Comparison of ENCODE assay signal across 8 cellular contexts in the genomic region with DNA sequence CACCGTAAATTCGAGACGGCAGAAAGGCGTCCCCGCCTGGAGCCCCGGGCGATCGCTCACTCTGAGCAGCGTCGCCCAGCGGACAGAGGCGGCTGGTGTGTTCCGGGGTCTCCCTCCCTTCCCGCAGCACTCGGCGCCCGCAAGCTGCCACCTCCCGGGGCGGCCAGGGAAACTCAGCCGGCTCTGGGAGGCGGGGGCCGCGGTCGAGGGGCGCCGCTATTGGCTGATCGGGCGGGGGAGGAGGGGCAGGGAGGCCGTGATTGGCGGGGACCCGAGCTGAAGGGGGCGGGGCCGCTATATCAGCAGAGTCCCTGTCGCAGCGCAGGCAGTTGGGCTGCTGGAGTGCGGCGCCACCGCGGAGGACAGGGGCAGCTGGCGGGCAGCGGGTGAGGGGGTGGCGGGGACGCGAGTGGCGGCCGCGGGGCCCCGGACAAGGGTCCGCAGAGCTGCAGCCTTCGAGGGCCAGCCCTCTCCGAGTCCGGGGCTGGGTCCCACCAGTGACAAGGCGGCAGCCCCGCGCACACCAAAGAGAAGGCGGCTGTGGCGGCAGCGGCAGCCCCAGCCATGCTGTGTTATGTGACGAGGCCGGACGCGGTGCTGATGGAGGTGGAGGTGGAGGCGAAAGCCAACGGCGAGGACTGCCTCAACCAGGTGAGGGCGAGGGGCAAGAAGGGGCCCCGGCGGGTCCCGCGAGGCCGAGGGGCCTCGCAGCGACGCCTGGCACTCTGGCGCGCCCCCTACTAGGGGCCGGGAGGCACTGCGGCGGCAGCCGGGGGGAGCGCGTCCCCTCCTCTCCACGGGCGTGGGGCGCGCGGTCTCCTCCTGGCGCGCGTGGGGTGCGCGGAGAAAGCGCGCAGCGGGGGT. TPM values are rescaled to one million over a fixed set of nuclear protein-coding genes. Genes with fewer than 3 reads are reported as not detected.
DNase-seq lines count a peak whose midpoint lies in the region; ATAC-seq lines count a peak whose summit lies in the region.

Gene MYLIP (plus strand): TSS at position 328 of the 864 bp plus-strand sequence. CDS start 237 bp downstream, at position 565.

- ATAC-seq in GM19372 (IDR thresholded peaks at IDR 0.05; ENCODE audit: low read depth, unreplicated experiment) (peak; percentile 68), HG03521 (IDR thresholded peaks at IDR 0.05; ENCODE audit: unreplicated experiment) (peak; percentile 73), left lobe of liver (peak; percentile 96)

- peaks cover 5% of the 10 kb centered on the region for H3K27me3 Mint-ChIP-seq in activated CD4-positive, alpha-beta T cell treated with anti-CD3 and anti-CD28 coated beads, Interleukin-2, amount 10 ng/mL, durations not matched to agents 7 days and 5 days

- CTCF ChIA-PET in activated CD4-positive, alpha-beta T cell treated with anti-CD3 and anti-CD28 coated beads, Interleukin-2, amount 10 ng/mL, durations not matched to agents 7 days and 5 days (lab: Charles Lee): interaction anchor here (0.6 to 3.2 kb wide), 11 partner anchors 9 to 437 kb away, joined by 3 to 14 read pairs (median 4); no protein-coding TSS in a partner anchor

- peaks cover 25% of the 10 kb centered on the region for H3K36me3 Mint-ChIP-seq in activated CD4-positive, alpha-beta T cell treated with anti-CD3 and anti-CD28 coated beads, Interleukin-2, amount 10 ng/mL, durations not matched to agents 7 days and 5 days (ENCODE audit: low read depth)

- H3K4me3 Mint-ChIP-seq in activated CD4-positive, alpha-beta T cell treated with anti-CD3 and anti-CD28 coated beads, Interleukin-2, amount 10 ng/mL, durations not matched to agents 7 days and 5 days: peak within 1 kb of the TSS; percentile 97

- H3K27ac Mint-ChIP-seq in activated CD4-positive, alpha-beta T cell treated with anti-CD3 and anti-CD28 coated beads, Interleukin-2, amount 10 ng/mL, durations not matched to agents 7 days and 5 days: peak within 1 kb of the TSS; percentile 95

- H3K9me3 Mint-ChIP-seq in activated CD4-positive, alpha-beta T cell treated with anti-CD3 and anti-CD28 coated beads, Interleukin-2, amount 10 ng/mL, durations not matched to agents 7 days and 5 days: no peaks in the 10 kb centered on the region

- DNase-seq in CD1c-positive myeloid dendritic cell (ENCODE audit: extremely low spot score) (peak; percentile 98), NCI-H69 (lab: John Stamatoyannopoulos, UW) (peak; percentile 99), cortex of kidney (lab: John Stamatoyannopoulos, UW) (peak; percentile 64), left lobe of liver (ENCODE audit: low spot score) (peak; percentile 98)
- peak; percentile 96 for DNase-seq in activated CD4-positive, alpha-beta T cell treated with anti-CD3 and anti-CD28 coated beads, Interleukin-2, amount 10 ng/mL, durations not matched to agents 7 days and 5 days
- peak; percentile 98 for DNase-seq in stimulated activated CD4-positive, alpha-beta T cell treated with anti-CD3 and anti-CD28 coated beads, Interleukin-2, amount 100 ng/mL, for 24 hours

- peaks cover 42% of the 10 kb centered on the region for H3K4me1 Mint-ChIP-seq in activated CD4-positive, alpha-beta T cell treated with anti-CD3 and anti-CD28 coated beads, Interleukin-2, amount 10 ng/mL, durations not matched to agents 7 days and 5 days

- POLR2A ChIA-PET in activated CD4-positive, alpha-beta T cell treated with anti-CD3 and anti-CD28 coated beads, Interleukin-2, amount 10 ng/mL, durations not matched to agents 7 days and 5 days (lab: Charles Lee): interaction anchor here (0.6 to 0.9 kb wide), 4 partner anchors 51 to 1462 kb away, joined by 3 to 8 read pairs (median 3); no protein-coding TSS in a partner anchor

RNA-seq across cellular contexts. Expression of gene MYLIP, which starts in this region (rescaled TPM):
- 10 to 100 TPM; 16.9 to 18.1 TPM for total RNA-seq in activated CD4-positive, alpha-beta T cell treated with anti-CD3 and anti-CD28 coated beads, Interleukin-2, amount 10 ng/mL, durations not matched to agents 7 days and 5 days
- total RNA-seq in left lobe of liver: 3.1 TPM

Comparison
In these comparisons a context has a peak if more than half of its experiments do, and no peak if none do; other contexts are left out.
1. Peak in every context shown above with its lines: DNase-seq and ATAC-seq.